3 cellular contexts compared by ENCODE assay signal in the genomic region with DNA sequence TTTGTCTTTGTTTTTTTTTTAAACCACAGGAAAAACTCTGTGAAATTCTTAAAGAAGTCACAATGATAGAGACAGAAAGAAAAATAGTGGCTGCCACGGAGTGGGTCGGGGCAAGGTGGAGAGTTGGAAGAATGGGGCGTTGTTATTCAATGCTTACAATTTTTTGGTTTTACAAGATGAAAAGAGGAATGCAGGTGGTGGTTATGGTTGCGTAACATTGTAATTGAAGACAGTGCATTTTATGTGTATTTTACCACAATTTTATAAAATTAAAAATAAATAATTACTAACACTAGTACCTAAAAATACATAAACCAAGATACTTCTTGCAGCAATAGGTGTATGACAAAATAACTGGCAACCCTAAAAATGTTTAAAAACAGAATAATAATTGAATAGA.
TF ChIP-seq lines count a peak whose summit lies in the region.

No MANE protein-coding gene starts in this region.

TF ChIP-seq in IMR-90, 13 proteins besides CTCF, POLR2A, EP300 and RAD21:
- TF ChIP-seq USF2 (IDR thresholded peaks at IDR 0.05; ENCODE audit: low read depth, low read length) (no peak), CEBPB (IDR thresholded peaks at IDR 0.05; ENCODE audit: low read depth, low read length) (peak; percentile 72)

TF ChIP-seq in Ishikawa, 13 proteins besides CTCF, POLR2A, EP300 and RAD21:
- TF ChIP-seq TEAD4 (IDR thresholded peaks at IDR 0.05) (no peak), CEBPB (IDR thresholded peaks at IDR 0.05) (peak; percentile 39; the same call in 1 of the 2 replicates)

TF ChIP-seq in K562, 482 proteins besides CTCF, POLR2A, EP300 and RAD21:
- TF ChIP-seq TEAD4 (IDR thresholded peaks at IDR 0.05; ENCODE audit: low read length) (no peak), TEAD4 (CRISPR knock-in tag; IDR thresholded peaks at IDR 0.05; ENCODE audit: borderline replicate concordance) (no peak), NCOA4 (IDR thresholded peaks at IDR 0.05; ENCODE audit: partially characterized antibody) (no peak), ZNF324 (CRISPR knock-in tag; IDR thresholded peaks at IDR 0.05) (no peak), ZEB2 (IDR thresholded peaks at IDR 0.05) (no peak), GMEB1 (CRISPR knock-in tag; IDR thresholded peaks at IDR 0.05) (no peak), RBM14 (IDR thresholded peaks at IDR 0.05; ENCODE audit: borderline replicate concordance, insufficient read depth, low read depth, low read length) (no peak), REST (CRISPR knock-in tag; IDR thresholded peaks at IDR 0.05; ENCODE audit: low read depth) (no peak), CEBPG (CRISPR knock-in tag; IDR thresholded peaks at IDR 0.05) (no peak), CEBPG (tag; conservative IDR thresholded peaks at IDR 0.05 in 1 of 2, IDR thresholded peaks at IDR 0.05 in 1 of 2) (peak in 1 of 2 experiments; percentile 79; a peak in 2 of 4 replicates), RUNX1 (IDR thresholded peaks at IDR 0.05; ENCODE audit: low read depth) (no peak), ETV1 (tag; conservative IDR thresholded peaks at IDR 0.05; ENCODE audit: low read depth) (no peak), RBM25 (IDR thresholded peaks at IDR 0.05; ENCODE audit: low read depth, low read length, severe bottlenecking) (no peak), CEBPB (tag; IDR thresholded peaks at IDR 0.05) (peak; percentile 48; the same call in 1 of the 2 replicates), NFE2L1 (tag; IDR thresholded peaks at IDR 0.05; ENCODE audit: borderline replicate concordance, low read depth) (no peak), PPARD (CRISPR knock-in tag; IDR thresholded peaks at IDR 0.05) (no peak)
- TF ChIP-seq, protein P1, sequence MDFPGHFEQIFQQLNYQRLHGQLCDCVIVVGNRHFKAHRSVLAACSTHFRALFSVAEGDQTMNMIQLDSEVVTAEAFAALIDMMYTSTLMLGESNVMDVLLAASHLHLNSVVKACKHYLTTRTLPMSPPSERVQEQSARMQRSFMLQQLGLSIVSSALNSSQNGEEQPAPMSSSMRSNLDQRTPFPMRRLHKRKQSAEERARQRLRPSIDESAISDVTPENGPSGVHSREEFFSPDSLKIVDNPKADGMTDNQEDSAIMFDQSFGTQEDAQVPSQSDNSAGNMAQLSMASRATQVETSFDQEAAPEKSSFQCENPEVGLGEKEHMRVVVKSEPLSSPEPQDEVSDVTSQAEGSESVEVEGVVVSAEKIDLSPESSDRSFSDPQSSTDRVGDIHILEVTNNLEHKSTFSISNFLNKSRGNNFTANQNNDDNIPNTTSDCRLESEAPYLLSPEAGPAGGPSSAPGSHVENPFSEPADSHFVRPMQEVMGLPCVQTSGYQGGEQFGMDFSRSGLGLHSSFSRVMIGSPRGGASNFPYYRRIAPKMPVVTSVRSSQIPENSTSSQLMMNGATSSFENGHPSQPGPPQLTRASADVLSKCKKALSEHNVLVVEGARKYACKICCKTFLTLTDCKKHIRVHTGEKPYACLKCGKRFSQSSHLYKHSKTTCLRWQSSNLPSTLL (IDR thresholded peaks at IDR 0.05) = no peak
